8 cellular contexts compared by ENCODE assay signal in the genomic region with DNA sequence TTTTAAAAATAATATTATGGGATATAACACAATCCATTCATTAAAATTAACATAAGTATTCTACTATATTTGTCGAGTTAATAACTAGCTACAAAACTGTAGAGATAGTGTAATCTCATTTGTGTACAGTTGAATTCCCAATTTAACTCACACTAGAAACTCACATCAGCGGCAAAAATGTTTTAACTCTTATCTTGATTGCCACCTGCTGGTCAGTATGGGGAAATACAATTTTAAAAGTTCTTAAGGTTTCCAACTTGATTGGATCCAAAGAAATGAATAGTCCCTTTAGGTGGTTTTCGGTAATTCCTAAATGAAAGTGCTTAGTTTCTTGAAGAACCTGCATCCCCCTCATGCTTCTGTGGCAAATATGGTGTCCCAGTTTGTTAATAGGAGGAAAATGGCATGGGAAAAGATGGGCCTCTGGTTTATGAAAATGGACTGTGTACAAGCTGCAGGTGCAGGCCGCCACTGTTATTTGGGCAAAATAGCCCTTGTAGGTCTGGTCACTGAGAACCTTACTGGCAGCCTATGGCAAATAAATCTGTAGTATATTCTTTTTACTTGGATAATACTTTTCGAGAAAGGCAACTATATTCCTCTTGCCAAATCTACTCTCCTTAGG. TPM values are rescaled to one million over a fixed set of nuclear protein-coding genes. Genes with fewer than 3 reads are reported as not detected.
DNase-seq lines count a peak whose midpoint lies in the region; ATAC-seq, FAIRE-seq and TF ChIP-seq lines count a peak whose summit lies in the region.

No MANE protein-coding gene starts in this region.

- peak; percentile 53 to 75 for TF ChIP-seq CTCF in Caco-2 (IDR thresholded peaks at IDR 0.05; ENCODE audit: insufficient read depth in 1 of 2, low read depth in 1 of 2, low read length in 1 of 2, severe bottlenecking in 1 of 2, unreplicated experiment in 1 of 2)

- H3K9me3 Mint-ChIP-seq in Caco-2 (ENCODE audit: unreplicated experiment): no peaks in the 10 kb centered on the region

- CTCF ChIA-PET in Caco-2 (lab: Charles Lee): interaction anchor here (0.5 to 0.6 kb wide), 2 partner anchors 60 to 135 kb away, joined by 3 read pairs; no protein-coding TSS in a partner anchor

- H3K27me3 Mint-ChIP-seq in Caco-2 (ENCODE audit: insufficient read depth, unreplicated experiment) (peaks cover 3% of the 10 kb centered on the region), T-helper 17 cell (peaks cover 25% of the 10 kb centered on the region)

- no peaks in the 10 kb centered on the region for H3K4me1 Mint-ChIP-seq in Caco-2 (ENCODE audit: low read depth, unreplicated experiment)
- no peaks in the 10 kb centered on the region for H3K4me1 Mint-ChIP-seq in T-helper 17 cell

- H3K9me3 ChIP-seq in Caco-2 (no peaks in the 10 kb centered on the region), adipocyte (ENCODE audit: control insufficient read depth, low read length) (no peaks in the 10 kb centered on the region), T-helper 17 cell (ENCODE audit: control insufficient read depth, low read length, poor library complexity, severe bottlenecking) (no peaks in the 10 kb centered on the region)

- POLR2A ChIA-PET in Caco-2 (lab: Charles Lee): no interaction called here

- H3K4me1 ChIP-seq in Caco-2: no peaks in the 10 kb centered on the region
- H3K4me1 ChIP-seq in adipocyte (ENCODE audit: control insufficient read depth, insufficient read depth, low read length): no peaks in the 10 kb centered on the region

- intact Hi-C loops in Caco-2 (cut with micrococcal nuclease; ENCODE audit: unreplicated experiment): loop anchor here (1.0 kb wide), 2 partner anchors 59 to 134 kb away; no protein-coding TSS in a partner anchor

- H3K27ac Mint-ChIP-seq in Caco-2 (ENCODE audit: unreplicated experiment): no peak overlapping the region
- H3K27ac Mint-ChIP-seq in T-helper 17 cell: no peak overlapping the region

- H3K27me3 ChIP-seq in Caco-2 (replicated peaks; ENCODE audit: control insufficient read depth, insufficient read depth, low read length) (no peaks in the 10 kb centered on the region), adipocyte (replicated peaks; ENCODE audit: control insufficient read depth, insufficient read depth, low read length) (peaks cover 13% of the 10 kb centered on the region)

- no peaks in the 10 kb centered on the region for H3K36me3 Mint-ChIP-seq in Caco-2 (ENCODE audit: insufficient read depth, unreplicated experiment)
- H3K36me3 Mint-ChIP-seq in T-helper 17 cell (ENCODE audit: low read depth): peaks cover 2% of the 10 kb centered on the region

- peak; percentile 78 for ATAC-seq in GM21723 (IDR thresholded peaks at IDR 0.05; ENCODE audit: unreplicated experiment)
- no peak for ATAC-seq in HG02973 (IDR thresholded peaks at IDR 0.05; ENCODE audit: unreplicated experiment)
- no peak for ATAC-seq in T-helper 17 cell

- H3K9ac ChIP-seq in adipocyte (ENCODE audit: low read length): no peak overlapping the region

- H3K36me3 ChIP-seq in Caco-2 (ENCODE audit: control insufficient read depth, insufficient read depth, low read length): no peaks in the 10 kb centered on the region
- no peaks in the 10 kb centered on the region for H3K36me3 ChIP-seq in adipocyte (ENCODE audit: control insufficient read depth, insufficient read depth, low read length, severe bottlenecking)

- no peak for DNase-seq in Caco-2
- DNase-seq in NCI-H2029 (lab: John Stamatoyannopoulos, UW): peak; percentile 44
- DNase-seq in adipocyte (ENCODE audit: low read depth): peak; percentile 69
- DNase-seq in activated gamma-delta T cell (lab: John Stamatoyannopoulos, UW): no peak
- DNase-seq in T-helper 17 cell: no peak

- H3K4me3 ChIP-seq in Caco-2 (ENCODE audit: low read depth, low read length) (no peak overlapping the region), adipocyte (ENCODE audit: low read length) (no peak overlapping the region)

- no TSS peak for BruUV-seq in Caco-2 (replicated peaks; lab: Mats Ljungman, UMichigan)

- FAIRE-seq in islet of Langerhans (lab: Jason Lieb, UNC): peak; percentile 99

- H3K4me3 Mint-ChIP-seq in Caco-2 (ENCODE audit: unreplicated experiment) (no peak overlapping the region), T-helper 17 cell (no peak overlapping the region)

RNA-seq across cellular contexts. Expression of a gene that starts 33.7 kb away (rescaled TPM):
- not detected in 2 replicates for total RNA-seq in Caco-2 (2022)
- total RNA-seq in T-helper 17 cell: not detected

Comparison
In these comparisons a context has a peak if more than half of its experiments do, and no peak if none do; other contexts are left out.
1. DNase-seq: peak in NCI-H2029 (single experiment) and adipocyte (single experiment); none in Caco-2 (0 of 2), activated gamma-delta T cell (single experiment) and T-helper 17 cell (0 of 3).